Comparison of ENCODE assay signal across 1 cellular context in the genomic region with DNA sequence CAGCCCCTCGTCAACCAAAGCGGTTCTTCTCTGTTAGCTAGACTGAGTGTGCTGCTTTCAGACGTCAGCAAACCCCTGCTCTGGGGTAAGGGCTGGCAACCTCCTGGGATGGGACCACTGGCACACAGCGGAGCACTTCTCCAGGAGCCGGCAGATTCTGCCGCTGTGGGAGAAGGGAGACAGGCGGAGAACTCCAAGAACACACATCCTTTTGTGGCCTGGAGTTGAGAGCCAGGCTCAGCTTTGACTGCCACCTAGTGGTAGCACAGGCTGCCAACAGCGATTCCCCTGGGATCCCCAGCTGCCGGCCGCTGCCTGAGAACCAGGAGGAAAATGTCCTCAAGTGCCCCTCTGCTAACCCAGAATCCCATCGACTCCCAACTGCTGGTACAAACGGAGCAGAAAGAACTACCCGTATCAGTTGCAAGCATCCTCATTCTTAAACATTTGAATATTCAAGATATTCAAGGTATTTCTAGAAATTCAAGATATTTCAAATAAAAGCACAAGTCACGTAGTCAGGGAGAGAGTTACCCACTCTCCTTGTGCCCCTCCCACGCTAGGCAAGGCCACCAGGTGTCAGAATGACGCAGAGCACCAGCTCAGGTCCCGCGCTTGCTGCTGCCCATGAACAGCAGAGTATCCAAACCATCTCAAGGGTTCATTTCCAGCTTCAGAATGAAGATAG.
TF ChIP-seq lines count a peak whose summit lies in the region.

No MANE protein-coding gene starts in this region.

TF ChIP-seq in HepG2, 621 proteins besides CTCF, POLR2A, EP300 and RAD21 (continued from another document and continues in another):
- no peak for TF ChIP-seq TFDP1 (CRISPR knock-in tag; IDR thresholded peaks at IDR 0.05; ENCODE audit: borderline replicate concordance)
- TF ChIP-seq FOXK2 (IDR thresholded peaks at IDR 0.05), result no peak
- TF ChIP-seq ZNF792 (CRISPR knock-in tag; IDR thresholded peaks at IDR 0.05), result no peak
- no peak for TF ChIP-seq NR2C2 (CRISPR knock-in tag; IDR thresholded peaks at IDR 0.05; ENCODE audit: borderline replicate concordance)
- no peak for TF ChIP-seq ZNF142 (CRISPR knock-in tag; IDR thresholded peaks at IDR 0.05)
- no peak for TF ChIP-seq ZNF101 (CRISPR knock-in tag; IDR thresholded peaks at IDR 0.05; ENCODE audit: borderline replicate concordance, low read depth)
- no peak for TF ChIP-seq LCORL (IDR thresholded peaks at IDR 0.05)
- TF ChIP-seq LCORL (CRISPR knock-in tag; IDR thresholded peaks at IDR 0.05), result peak; percentile 47; the same call in 1 of the 2 replicates
- TF ChIP-seq, protein P1, sequence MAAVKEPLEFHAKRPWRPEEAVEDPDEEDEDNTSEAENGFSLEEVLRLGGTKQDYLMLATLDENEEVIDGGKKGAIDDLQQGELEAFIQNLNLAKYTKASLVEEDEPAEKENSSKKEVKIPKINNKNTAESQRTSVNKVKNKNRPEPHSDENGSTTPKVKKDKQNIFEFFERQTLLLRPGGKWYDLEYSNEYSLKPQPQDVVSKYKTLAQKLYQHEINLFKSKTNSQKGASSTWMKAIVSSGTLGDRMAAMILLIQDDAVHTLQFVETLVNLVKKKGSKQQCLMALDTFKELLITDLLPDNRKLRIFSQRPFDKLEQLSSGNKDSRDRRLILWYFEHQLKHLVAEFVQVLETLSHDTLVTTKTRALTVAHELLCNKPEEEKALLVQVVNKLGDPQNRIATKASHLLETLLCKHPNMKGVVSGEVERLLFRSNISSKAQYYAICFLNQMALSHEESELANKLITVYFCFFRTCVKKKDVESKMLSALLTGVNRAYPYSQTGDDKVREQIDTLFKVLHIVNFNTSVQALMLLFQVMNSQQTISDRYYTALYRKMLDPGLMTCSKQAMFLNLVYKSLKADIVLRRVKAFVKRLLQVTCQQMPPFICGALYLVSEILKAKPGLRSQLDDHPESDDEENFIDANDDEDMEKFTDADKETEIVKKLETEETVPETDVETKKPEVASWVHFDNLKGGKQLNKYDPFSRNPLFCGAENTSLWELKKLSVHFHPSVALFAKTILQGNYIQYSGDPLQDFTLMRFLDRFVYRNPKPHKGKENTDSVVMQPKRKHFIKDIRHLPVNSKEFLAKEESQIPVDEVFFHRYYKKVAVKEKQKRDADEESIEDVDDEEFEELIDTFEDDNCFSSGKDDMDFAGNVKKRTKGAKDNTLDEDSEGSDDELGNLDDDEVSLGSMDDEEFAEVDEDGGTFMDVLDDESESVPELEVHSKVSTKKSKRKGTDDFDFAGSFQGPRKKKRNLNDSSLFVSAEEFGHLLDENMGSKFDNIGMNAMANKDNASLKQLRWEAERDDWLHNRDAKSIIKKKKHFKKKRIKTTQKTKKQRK (IDR thresholded peaks at IDR 0.05; ENCODE audit: low read length), result no peak
- TF ChIP-seq TBL1XR1 (IDR thresholded peaks at IDR 0.05; ENCODE audit: borderline replicate concordance, low read length, partially characterized antibody), result no peak
- TF ChIP-seq KDM6A (CRISPR knock-in tag; IDR thresholded peaks at IDR 0.05; ENCODE audit: low read depth), result no peak
- TF ChIP-seq, protein P2, sequence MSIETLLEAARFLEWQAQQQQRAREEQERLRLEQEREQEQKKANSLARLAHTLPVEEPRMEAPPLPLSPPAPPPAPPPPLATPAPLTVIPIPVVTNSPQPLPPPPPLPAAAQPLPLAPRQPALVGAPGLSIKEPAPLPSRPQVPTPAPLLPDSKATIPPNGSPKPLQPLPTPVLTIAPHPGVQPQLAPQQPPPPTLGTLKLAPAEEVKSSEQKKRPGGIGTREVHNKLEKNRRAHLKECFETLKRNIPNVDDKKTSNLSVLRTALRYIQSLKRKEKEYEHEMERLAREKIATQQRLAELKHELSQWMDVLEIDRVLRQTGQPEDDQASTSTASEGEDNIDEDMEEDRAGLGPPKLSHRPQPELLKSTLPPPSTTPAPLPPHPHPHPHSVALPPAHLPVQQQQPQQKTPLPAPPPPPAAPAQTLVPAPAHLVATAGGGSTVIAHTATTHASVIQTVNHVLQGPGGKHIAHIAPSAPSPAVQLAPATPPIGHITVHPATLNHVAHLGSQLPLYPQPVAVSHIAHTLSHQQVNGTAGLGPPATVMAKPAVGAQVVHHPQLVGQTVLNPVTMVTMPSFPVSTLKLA (IDR thresholded peaks at IDR 0.05), result no peak
- TF ChIP-seq, protein P3, sequence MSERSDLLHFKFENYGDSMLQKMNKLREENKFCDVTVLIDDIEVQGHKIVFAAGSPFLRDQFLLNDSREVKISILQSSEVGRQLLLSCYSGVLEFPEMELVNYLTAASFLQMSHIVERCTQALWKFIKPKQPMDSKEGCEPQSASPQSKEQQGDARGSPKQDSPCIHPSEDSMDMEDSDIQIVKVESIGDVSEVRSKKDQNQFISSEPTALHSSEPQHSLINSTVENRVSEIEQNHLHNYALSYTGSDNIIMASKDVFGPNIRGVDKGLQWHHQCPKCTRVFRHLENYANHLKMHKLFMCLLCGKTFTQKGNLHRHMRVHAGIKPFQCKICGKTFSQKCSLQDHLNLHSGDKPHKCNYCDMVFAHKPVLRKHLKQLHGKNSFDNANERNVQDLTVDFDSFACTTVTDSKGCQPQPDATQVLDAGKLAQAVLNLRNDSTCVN (CRISPR knock-in tag; IDR thresholded peaks at IDR 0.05; ENCODE audit: borderline replicate concordance), result no peak
- TF ChIP-seq YEATS4 (CRISPR knock-in tag; IDR thresholded peaks at IDR 0.05; ENCODE audit: borderline replicate concordance), result 0 out of 2 replicates have a peak, but pooled peaks have one; percentile 30
- TF ChIP-seq, protein P4, sequence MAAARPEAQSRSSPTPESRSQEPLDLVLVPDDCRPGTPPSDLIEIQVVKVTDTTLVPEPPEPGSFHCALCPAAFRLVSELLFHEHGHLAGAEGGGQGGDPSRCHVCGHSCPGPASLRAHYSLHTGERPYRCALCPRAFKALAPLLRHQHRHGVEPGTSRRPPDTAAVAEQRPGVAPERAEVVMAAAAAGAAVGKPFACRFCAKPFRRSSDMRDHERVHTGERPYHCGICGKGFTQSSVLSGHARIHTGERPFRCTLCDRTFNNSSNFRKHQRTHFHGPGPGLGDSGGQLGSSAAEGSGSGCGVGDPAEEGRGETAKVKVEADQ (CRISPR knock-in tag; IDR thresholded peaks at IDR 0.05; ENCODE audit: borderline replicate concordance), result no peak
- no peak for TF ChIP-seq ZBTB14 (CRISPR knock-in tag; IDR thresholded peaks at IDR 0.05)
- TF ChIP-seq NFIC (IDR thresholded peaks at IDR 0.05; ENCODE audit: low read length), result no peak
- TF ChIP-seq ZNF430 (CRISPR knock-in tag; IDR thresholded peaks at IDR 0.05), result no peak
- 0 out of 2 replicates have a peak, but pooled peaks have one; percentile 48 for TF ChIP-seq NFATC3 (CRISPR knock-in tag; IDR thresholded peaks at IDR 0.05)
- peak; percentile 70 for TF ChIP-seq MED1 (CRISPR knock-in tag; IDR thresholded peaks at IDR 0.05)
- 0 out of 2 replicates have a peak, but pooled peaks have one; percentile 14 for TF ChIP-seq ZNF629 (CRISPR knock-in tag; conservative IDR thresholded peaks at IDR 0.05)
- TF ChIP-seq ZNF879 (CRISPR knock-in tag; IDR thresholded peaks at IDR 0.05), result no peak
- TF ChIP-seq ADNP (CRISPR knock-in tag; IDR thresholded peaks at IDR 0.05), result no peak
- no peak for TF ChIP-seq ATM (IDR thresholded peaks at IDR 0.05; ENCODE audit: borderline replicate concordance)
- TF ChIP-seq ZNF878 (CRISPR knock-in tag; IDR thresholded peaks at IDR 0.05), result no peak
- no peak; the same call in 1 of the 2 replicates for TF ChIP-seq ZNF281 (CRISPR knock-in tag; IDR thresholded peaks at IDR 0.05; ENCODE audit: borderline replicate concordance)
- no peak for TF ChIP-seq SMAD3 (CRISPR knock-in tag; IDR thresholded peaks at IDR 0.05)
- TF ChIP-seq ATF7-NPFF (CRISPR knock-in tag; IDR thresholded peaks at IDR 0.05; ENCODE audit: low read depth), result 0 out of 2 replicates have a peak, but pooled peaks have one; percentile 42
- TF ChIP-seq SOX5 (CRISPR knock-in tag; IDR thresholded peaks at IDR 0.05; ENCODE audit: borderline replicate concordance), result 0 out of 2 replicates have a peak, but pooled peaks have one; percentile 25
- TF ChIP-seq ZNF644 (CRISPR knock-in tag; IDR thresholded peaks at IDR 0.05; ENCODE audit: low read depth), result no peak
- no peak for TF ChIP-seq HNRNPLL (IDR thresholded peaks at IDR 0.05; ENCODE audit: low read depth, low read length, poor library complexity, severe bottlenecking)
- TF ChIP-seq ATRX (CRISPR knock-in tag; IDR thresholded peaks at IDR 0.05; ENCODE audit: borderline replicate concordance), result no peak
- no peak for TF ChIP-seq ZNF724P (CRISPR knock-in tag; IDR thresholded peaks at IDR 0.05; ENCODE audit: borderline replicate concordance)
- TF ChIP-seq ZNF607 (CRISPR knock-in tag; IDR thresholded peaks at IDR 0.05; ENCODE audit: borderline replicate concordance), result no peak
- no peak for TF ChIP-seq POGK (CRISPR knock-in tag; conservative IDR thresholded peaks at IDR 0.05)
